Comparison of ENCODE assay signal across 9 cellular contexts in the genomic region with DNA sequence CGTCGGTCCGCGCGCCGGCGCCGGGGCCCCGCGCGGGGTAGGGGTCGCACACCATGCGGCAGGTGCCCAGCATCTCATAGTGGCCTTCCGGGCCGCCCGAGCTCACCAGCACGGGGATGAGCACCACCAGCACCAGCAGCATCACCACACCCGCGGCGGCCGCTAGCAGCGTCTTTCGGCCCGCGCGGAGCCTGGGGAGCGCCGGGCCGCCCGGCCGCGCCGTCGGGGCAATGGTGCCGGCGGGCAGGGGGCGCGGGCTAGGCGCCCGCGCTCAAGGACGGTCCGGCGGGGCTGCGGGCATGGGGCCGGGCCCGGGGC. TPM values are rescaled to one million over a fixed set of nuclear protein-coding genes. Genes with fewer than 3 reads are reported as not detected.
DNase-seq lines count a peak whose midpoint lies in the region; ATAC-seq and TF ChIP-seq lines count a peak whose summit lies in the region.
"Had no signal": no experiment of that assay in that cellular context is flagged by ENCODE, and none has a peak within 500 bp of the region (broad histone marks: within the 10 kb centered on the region; RNA-seq: fewer than 3 reads in every experiment).

No MANE protein-coding gene starts in this region.

- intact Hi-C loops in stomach (cut with DNase I; ENCODE audit: low total_unique reads), result no loop called here

- no peaks in the 10 kb centered on the region for H3K36me3 ChIP-seq in stomach

- no peak overlapping the region for H3K27ac Mint-ChIP-seq in effector memory CD8-positive, alpha-beta T cell

- peak overlapping the region; percentile 58 to 62 for H3K4me3 Mint-ChIP-seq in effector memory CD8-positive, alpha-beta T cell

- H3K9me3 ChIP-seq in stomach, result no peaks in the 10 kb centered on the region

- DNase-seq in NCI-H748 (lab: John Stamatoyannopoulos, UW; ENCODE audit: unreplicated experiment) (peak; percentile 54), NCI-H748 treated with DMSO at 0.1 percent for 48 hours (lab: John Stamatoyannopoulos, UW) (no peak), stomach (no peak), NCI-H82 (lab: John Stamatoyannopoulos, UW) (no peak), dermis blood vessel endothelial cell (no peak)
- no peak for DNase-seq in effector memory CD8-positive, alpha-beta T cell
- no peak for DNase-seq in stimulated activated naive CD4-positive, alpha-beta T cell (lab: John Stamatoyannopoulos, UW)

- H3K27me3 Mint-ChIP-seq in effector memory CD8-positive, alpha-beta T cell, result peaks cover 59 to 64% of the 10 kb centered on the region in 2 donors

- no peak for TF ChIP-seq CTCF in stomach (IDR thresholded peaks at IDR 0.05)

- no peak for TF ChIP-seq POLR2A in stomach (IDR thresholded peaks at IDR 0.05)

- H3K4me1 Mint-ChIP-seq in effector memory CD8-positive, alpha-beta T cell (ENCODE audit: low read depth in 2 of 2), result peaks cover 14 to 24% of the 10 kb centered on the region in 2 donors

- ATAC-seq in HG03135 (IDR thresholded peaks at IDR 0.05; ENCODE audit: unreplicated experiment), result peak; percentile 2
- ATAC-seq in effector memory CD8-positive, alpha-beta T cell (replicated peaks), result peak; percentile 17

- H3K36me3 Mint-ChIP-seq in effector memory CD8-positive, alpha-beta T cell (ENCODE audit: insufficient read depth), result no peaks in the 10 kb centered on the region

- no peaks in the 10 kb centered on the region for H3K9me3 Mint-ChIP-seq in effector memory CD8-positive, alpha-beta T cell

- WGBS in stomach, 5 donors, result 0 to 4% (median 2%) methylated on average over 9 to 47 of the region's 47 CpGs; no CpG with 5 or more reads in 1 of the 5 donors

- peaks cover 36 to 44% (median 39%) of the 10 kb centered on the region in 4 donors for H3K4me1 ChIP-seq in stomach

- H3K4me3 ChIP-seq in stomach, result peak overlapping the region; percentile 17 to 55 (median 38)

- no peak for TF ChIP-seq EP300 in stomach (IDR thresholded peaks at IDR 0.05)

- H3K27me3 ChIP-seq in stomach, result peaks cover 8 to 99% (median 72%) of the 10 kb centered on the region in 3 donors

- H3K27ac ChIP-seq in stomach, result no peak overlapping the region

RNA-seq across cellular contexts. Expression of a gene that starts 0.2 kb away (rescaled TPM):
- total RNA-seq in stomach, result 10 to 100 TPM in 2 of 5 donors, 1 to 10 TPM in 2, not detected in 1; 2.2 to 16.3 (median 8.1) TPM
- polyA plus RNA-seq in stomach, result 1 to 10 TPM; 2.9 to 8.6 (median 5.2) TPM
- total RNA-seq in dermis blood vessel endothelial cell, result 0.14 TPM in 1 of 2 replicates, not detected in the other

RNA-seq across cellular contexts. Expression of a gene that starts 20.3 kb away (rescaled TPM):
- total RNA-seq in stomach (10 to 100 TPM in 1 of 5 donors, 1 to 10 TPM in 1, under 1 TPM in 2, not detected in 1; 0.58 to 12.2 (median 2.0) TPM), dermis blood vessel endothelial cell (1.4 and 7.3 TPM in 2 replicates)
- polyA plus RNA-seq in stomach, result 1 to 10 TPM in 2 of 3 donors, under 1 TPM in 1; 0.15 to 2.2 (median 1.2) TPM

RNA-seq across cellular contexts. Expression of a gene that starts 52.6 kb away (rescaled TPM):
- 1 to 10 TPM in 1 of 5 donors, not detected in 4; 9.7 TPM for total RNA-seq in stomach
- polyA plus RNA-seq in stomach, result 1 to 10 TPM in 1 of 3 donors, under 1 TPM in 2; 0.15 to 1.4 (median 0.23) TPM
- 0.51 TPM in 1 of 2 replicates, not detected in the other for total RNA-seq in dermis blood vessel endothelial cell
- total RNA-seq: activated CD8-positive, alpha-beta memory T cell treated with anti-CD3 and anti-CD28 coated beads for 36 hours had no signal
